Comparison of ENCODE assay signal across 1 cellular context in genomic region chr20:49766979-49767419, GRCh38.
TF ChIP-seq lines count a peak whose summit lies in the region.

No MANE protein-coding gene starts in this region.

TF ChIP-seq in HepG2, 621 proteins besides CTCF, POLR2A, EP300 and RAD21 (continued from another document and continues in another):
- TF ChIP-seq KIAA2018 (CRISPR knock-in tag; IDR thresholded peaks at IDR 0.05; ENCODE audit: borderline replicate concordance) (no peak), TRAFD1 (CRISPR knock-in tag; IDR thresholded peaks at IDR 0.05; ENCODE audit: borderline replicate concordance) (no peak), ZNF34 (CRISPR knock-in tag; IDR thresholded peaks at IDR 0.05; ENCODE audit: borderline replicate concordance) (no peak), ZNF800 (CRISPR knock-in tag; IDR thresholded peaks at IDR 0.05) (no peak), FOXA3 (CRISPR knock-in tag; IDR thresholded peaks at IDR 0.05) (no peak), ZNF878 (CRISPR knock-in tag; IDR thresholded peaks at IDR 0.05) (no peak), ZFP41 (CRISPR knock-in tag; IDR thresholded peaks at IDR 0.05; ENCODE audit: borderline replicate concordance) (0 out of 2 replicates have a peak, but pooled peaks have one; percentile 38), PATZ1 (CRISPR knock-in tag; IDR thresholded peaks at IDR 0.05) (no peak), GLMP (CRISPR knock-in tag; IDR thresholded peaks at IDR 0.05; ENCODE audit: borderline replicate concordance) (no peak), ZNF703 (CRISPR knock-in tag; IDR thresholded peaks at IDR 0.05; ENCODE audit: borderline replicate concordance) (no peak), SMAD9 (CRISPR knock-in tag; IDR thresholded peaks at IDR 0.05) (0 out of 2 replicates have a peak, but pooled peaks have one; percentile 76), PRDM15 (CRISPR knock-in tag; IDR thresholded peaks at IDR 0.05) (no peak), ZNF430 (CRISPR knock-in tag; IDR thresholded peaks at IDR 0.05) (no peak), ZUFSP (CRISPR knock-in tag; IDR thresholded peaks at IDR 0.05; ENCODE audit: borderline replicate concordance) (no peak), HIVEP1 (CRISPR knock-in tag; IDR thresholded peaks at IDR 0.05) (no peak), ZNF280D (CRISPR knock-in tag; IDR thresholded peaks at IDR 0.05) (no peak), ZNF256 (CRISPR knock-in tag; conservative IDR thresholded peaks at IDR 0.05) (no peak), ZNF446 (CRISPR knock-in tag; IDR thresholded peaks at IDR 0.05) (0 out of 2 replicates have a peak, but pooled peaks have one; percentile 68), ZNF512 (CRISPR knock-in tag; IDR thresholded peaks at IDR 0.05) (no peak), TERF1 (CRISPR knock-in tag; IDR thresholded peaks at IDR 0.05) (no peak)
